ENCODE assay signal across 28 cellular contexts in genomic region chr9:79757074-79757473, GRCh38.
"Had no signal": no experiment of that assay in that cellular context is flagged by ENCODE, and none has a peak within 500 bp of the region (broad histone marks: within the 10 kb centered on the region; RNA-seq: fewer than 3 reads in every experiment).

No MANE protein-coding gene starts in this region.

- H3K27ac ChIP-seq: esophagus muscularis mucosa, foreskin keratinocyte, gastrocnemius medialis, WERI-Rb-1 had no signal

- H3K4me3 ChIP-seq: esophagus muscularis mucosa, gastrocnemius medialis had no signal

- ATAC-seq: activated CD4-positive, CD25-positive, alpha-beta regulatory T cell treated with anti-CD3 and anti-CD28 coated beads, Interleukin-2, amount 50 U/mL, for 24 hours; activated CD8-positive, alpha-beta T cell treated with anti-CD3 and anti-CD28 coated beads for 36 hours; activated T-cell treated with anti-CD3 and anti-CD28 coated beads, Interleukin-2, amount 50 U/mL, for 4 hours; activated T-helper 17 cell treated with anti-CD3 and anti-CD28 coated beads, Interleukin-2, amount 50 U/mL, for 72 hours; effector memory CD8-positive, alpha-beta T cell; foreskin keratinocyte; T-helper 17 cell had no signal

- DNase-seq: activated B cell treated with CpG ODN at 0.5 μM for 24 hours; activated CD4-positive, alpha-beta T cell treated with anti-CD3 and anti-CD28 coated beads for 48 hours; activated CD4-positive, alpha-beta T cell treated with anti-CD3 and anti-CD28 coated beads, Interleukin-2, amount 50 U/mL, for 1 hour; activated CD4-positive, alpha-beta T cell treated with anti-CD3 and anti-CD28 coated beads, Interleukin-2, amount 50 U/mL, for 48 hours; activated CD8-positive, alpha-beta memory T cell treated with anti-CD3 and anti-CD28 coated beads for 24 hours; activated CD8-positive, alpha-beta T cell treated with anti-CD3 and anti-CD28 coated beads for 36 hours; activated effector memory CD4-positive, alpha-beta T cell treated with Interleukin-2 at 50 U/mL for 16 hours; activated gamma-delta T cell treated with Interleukin-2 at 50 U/mL for 16 hours; activated naive CD4-positive, alpha-beta T cell treated with anti-CD3 and anti-CD28 coated beads, Interleukin-2, amount 50 U/mL, for 16 hours; activated naive CD4-positive, alpha-beta T cell treated with Interleukin-2 at 50 U/mL for 16 hours; activated T-cell treated with anti-CD3 and anti-CD28 coated beads, Interleukin-2, amount 50 U/mL, for 4 hours; amniotic stem cell; anterior cingulate cortex; cortex of kidney; dermis blood vessel endothelial cell; effector CD4-positive, alpha-beta T cell; effector memory CD8-positive, alpha-beta T cell; erythroblast; foreskin keratinocyte; gastrocnemius medialis; glutamatergic neuron; T-helper 1 cell; T-helper 17 cell; T1000; WERI-Rb-1 had no signal

- H3K9me3 ChIP-seq: esophagus muscularis mucosa, gastrocnemius medialis had no signal

- H3K36me3 ChIP-seq: esophagus muscularis mucosa, gastrocnemius medialis, WERI-Rb-1 had no signal

- H3K4me1 ChIP-seq: gastrocnemius medialis had no signal

- H3K27me3 ChIP-seq: esophagus muscularis mucosa, foreskin keratinocyte, gastrocnemius medialis had no signal
